Comparison of ENCODE assay signal across 1 cellular context in the genomic region with DNA sequence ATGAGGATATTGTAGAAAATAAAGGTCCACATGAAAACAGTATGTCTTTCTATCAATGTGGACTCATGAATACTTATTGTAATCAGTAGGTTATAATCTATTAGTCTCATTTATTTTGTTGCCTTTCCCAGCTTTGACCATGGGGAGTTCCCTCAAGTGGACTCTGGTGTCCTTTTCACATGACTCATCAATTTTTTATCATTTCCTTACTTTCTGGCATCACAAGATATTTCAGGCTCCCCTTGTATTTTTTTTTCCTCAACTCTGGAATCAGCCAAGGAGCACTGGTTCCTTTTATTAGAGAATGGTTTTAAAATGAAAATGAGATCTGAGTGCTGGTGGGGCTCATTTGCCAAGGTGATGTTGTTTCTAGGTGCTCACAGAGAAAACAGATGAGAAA.
TF ChIP-seq lines count a peak whose summit lies in the region.

No MANE protein-coding gene starts in this region.

TF ChIP-seq in K562, 482 proteins besides CTCF, POLR2A, EP300 and RAD21 (continued from another document):
- TF ChIP-seq, protein P1, sequence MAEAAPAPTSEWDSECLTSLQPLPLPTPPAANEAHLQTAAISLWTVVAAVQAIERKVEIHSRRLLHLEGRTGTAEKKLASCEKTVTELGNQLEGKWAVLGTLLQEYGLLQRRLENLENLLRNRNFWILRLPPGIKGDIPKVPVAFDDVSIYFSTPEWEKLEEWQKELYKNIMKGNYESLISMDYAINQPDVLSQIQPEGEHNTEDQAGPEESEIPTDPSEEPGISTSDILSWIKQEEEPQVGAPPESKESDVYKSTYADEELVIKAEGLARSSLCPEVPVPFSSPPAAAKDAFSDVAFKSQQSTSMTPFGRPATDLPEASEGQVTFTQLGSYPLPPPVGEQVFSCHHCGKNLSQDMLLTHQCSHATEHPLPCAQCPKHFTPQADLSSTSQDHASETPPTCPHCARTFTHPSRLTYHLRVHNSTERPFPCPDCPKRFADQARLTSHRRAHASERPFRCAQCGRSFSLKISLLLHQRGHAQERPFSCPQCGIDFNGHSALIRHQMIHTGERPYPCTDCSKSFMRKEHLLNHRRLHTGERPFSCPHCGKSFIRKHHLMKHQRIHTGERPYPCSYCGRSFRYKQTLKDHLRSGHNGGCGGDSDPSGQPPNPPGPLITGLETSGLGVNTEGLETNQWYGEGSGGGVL (CRISPR knock-in tag; IDR thresholded peaks at IDR 0.05) = no peak
- TF ChIP-seq MAFG (tag; conservative IDR thresholded peaks at IDR 0.05) (peak; percentile 97), ZNF583 (CRISPR knock-in tag; IDR thresholded peaks at IDR 0.05) (no peak), ZNF444 (CRISPR knock-in tag; IDR thresholded peaks at IDR 0.05) (no peak), JUN (IDR thresholded peaks at IDR 0.05; ENCODE audit: borderline replicate concordance, low read depth, low read length) (no peak), JUN (CRISPR knock-in tag; IDR thresholded peaks at IDR 0.05; ENCODE audit: borderline replicate concordance) (no peak), MAFF (IDR thresholded peaks at IDR 0.05; ENCODE audit: low read length) (peak; percentile 95), TRIM24 (IDR thresholded peaks at IDR 0.05) (0 out of 4 replicates have a peak, but pooled peaks of 1 of the 2 experiments have one; percentile 17), ARHGAP35 (IDR thresholded peaks at IDR 0.05; ENCODE audit: partially characterized antibody) (no peak), SRSF9 (IDR thresholded peaks at IDR 0.05; ENCODE audit: borderline replicate concordance, low read depth, low read length) (no peak), ZFP30 (CRISPR knock-in tag; IDR thresholded peaks at IDR 0.05; ENCODE audit: borderline replicate concordance) (no peak), MTA3 (IDR thresholded peaks at IDR 0.05; ENCODE audit: borderline replicate concordance) (no peak), DIDO1 (tag; IDR thresholded peaks at IDR 0.05; ENCODE audit: low read depth) (no peak), ZSCAN32 (CRISPR knock-in tag; IDR thresholded peaks at IDR 0.05) (no peak), ZNF408 (CRISPR knock-in tag; IDR thresholded peaks at IDR 0.05; ENCODE audit: low read depth) (no peak)
- TF ChIP-seq, protein P2, sequence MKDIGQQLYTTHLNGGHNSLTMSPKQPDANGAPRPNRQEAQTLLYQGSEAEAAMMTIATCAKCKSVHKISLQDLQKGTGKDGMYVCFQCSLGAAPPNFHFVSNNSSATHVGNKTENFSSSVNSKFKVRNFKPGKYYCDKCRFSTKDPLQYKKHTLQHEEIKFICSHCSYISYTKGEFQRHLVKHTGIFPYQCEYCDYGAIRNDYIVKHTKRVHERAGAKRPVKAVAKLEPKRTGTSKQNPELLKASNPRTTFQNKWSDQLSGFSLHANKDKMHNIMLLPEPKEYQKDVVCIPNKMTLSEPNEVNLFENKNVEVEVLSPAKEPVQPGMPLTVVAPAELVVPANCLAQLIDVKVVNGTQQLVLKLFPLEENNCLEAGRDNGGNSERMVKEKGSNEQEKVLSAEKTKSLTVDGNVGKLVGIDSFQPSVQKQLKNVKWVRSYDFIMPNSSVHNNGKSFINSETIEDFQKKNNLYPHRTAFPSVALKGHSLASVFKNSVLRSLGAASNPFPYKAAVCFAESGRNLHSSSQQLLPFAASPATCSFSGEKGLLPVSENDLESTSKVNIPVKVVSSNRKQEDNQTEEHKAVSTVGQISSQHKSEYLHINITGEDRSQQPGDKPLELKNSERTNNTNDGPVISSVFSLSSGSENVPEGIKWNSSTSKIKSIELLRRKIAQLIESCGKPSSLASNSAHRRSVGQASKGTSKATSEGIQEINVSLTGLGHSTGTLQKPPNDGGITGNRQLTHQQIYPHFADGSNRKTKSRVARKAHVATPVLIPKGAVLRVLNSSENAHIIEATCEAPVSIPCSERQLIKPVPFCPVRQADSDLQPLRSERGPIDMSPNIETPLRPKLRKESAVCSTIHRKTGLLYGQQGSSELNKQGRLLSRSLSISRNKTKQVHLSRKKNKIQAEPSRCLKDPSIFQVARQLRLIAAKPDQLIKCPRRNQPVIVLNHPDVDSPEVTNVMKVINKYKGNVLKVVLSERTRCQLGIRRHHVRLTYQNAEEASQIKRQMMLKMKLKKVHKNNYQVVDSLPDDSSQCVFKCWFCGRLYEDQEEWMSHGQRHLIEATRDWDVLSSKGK (CRISPR knock-in tag; IDR thresholded peaks at IDR 0.05) = no peak
- TF ChIP-seq, protein P3, sequence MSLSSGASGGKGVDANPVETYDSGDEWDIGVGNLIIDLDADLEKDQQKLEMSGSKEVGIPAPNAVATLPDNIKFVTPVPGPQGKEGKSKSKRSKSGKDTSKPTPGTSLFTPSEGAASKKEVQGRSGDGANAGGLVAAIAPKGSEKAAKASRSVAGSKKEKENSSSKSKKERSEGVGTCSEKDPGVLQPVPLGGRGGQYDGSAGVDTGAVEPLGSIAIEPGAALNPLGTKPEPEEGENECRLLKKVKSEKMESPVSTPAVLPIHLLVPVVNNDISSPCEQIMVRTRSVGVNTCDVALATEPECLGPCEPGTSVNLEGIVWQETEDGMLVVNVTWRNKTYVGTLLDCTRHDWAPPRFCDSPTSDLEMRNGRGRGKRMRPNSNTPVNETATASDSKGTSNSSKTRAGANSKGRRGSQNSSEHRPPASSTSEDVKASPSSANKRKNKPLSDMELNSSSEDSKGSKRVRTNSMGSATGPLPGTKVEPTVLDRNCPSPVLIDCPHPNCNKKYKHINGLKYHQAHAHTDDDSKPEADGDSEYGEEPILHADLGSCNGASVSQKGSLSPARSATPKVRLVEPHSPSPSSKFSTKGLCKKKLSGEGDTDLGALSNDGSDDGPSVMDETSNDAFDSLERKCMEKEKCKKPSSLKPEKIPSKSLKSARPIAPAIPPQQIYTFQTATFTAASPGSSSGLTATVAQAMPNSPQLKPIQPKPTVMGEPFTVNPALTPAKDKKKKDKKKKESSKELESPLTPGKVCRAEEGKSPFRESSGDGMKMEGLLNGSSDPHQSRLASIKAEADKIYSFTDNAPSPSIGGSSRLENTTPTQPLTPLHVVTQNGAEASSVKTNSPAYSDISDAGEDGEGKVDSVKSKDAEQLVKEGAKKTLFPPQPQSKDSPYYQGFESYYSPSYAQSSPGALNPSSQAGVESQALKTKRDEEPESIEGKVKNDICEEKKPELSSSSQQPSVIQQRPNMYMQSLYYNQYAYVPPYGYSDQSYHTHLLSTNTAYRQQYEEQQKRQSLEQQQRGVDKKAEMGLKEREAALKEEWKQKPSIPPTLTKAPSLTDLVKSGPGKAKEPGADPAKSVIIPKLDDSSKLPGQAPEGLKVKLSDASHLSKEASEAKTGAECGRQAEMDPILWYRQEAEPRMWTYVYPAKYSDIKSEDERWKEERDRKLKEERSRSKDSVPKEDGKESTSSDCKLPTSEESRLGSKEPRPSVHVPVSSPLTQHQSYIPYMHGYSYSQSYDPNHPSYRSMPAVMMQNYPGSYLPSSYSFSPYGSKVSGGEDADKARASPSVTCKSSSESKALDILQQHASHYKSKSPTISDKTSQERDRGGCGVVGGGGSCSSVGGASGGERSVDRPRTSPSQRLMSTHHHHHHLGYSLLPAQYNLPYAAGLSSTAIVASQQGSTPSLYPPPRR (CRISPR knock-in tag; IDR thresholded peaks at IDR 0.05; ENCODE audit: borderline replicate concordance) = no peak
- TF ChIP-seq, protein P4, sequence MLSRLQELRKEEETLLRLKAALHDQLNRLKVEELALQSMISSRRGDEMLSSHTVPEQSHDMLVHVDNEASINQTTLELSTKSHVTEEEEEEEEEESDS (CRISPR knock-in tag; IDR thresholded peaks at IDR 0.05) = no peak
- TF ChIP-seq, protein P5, sequence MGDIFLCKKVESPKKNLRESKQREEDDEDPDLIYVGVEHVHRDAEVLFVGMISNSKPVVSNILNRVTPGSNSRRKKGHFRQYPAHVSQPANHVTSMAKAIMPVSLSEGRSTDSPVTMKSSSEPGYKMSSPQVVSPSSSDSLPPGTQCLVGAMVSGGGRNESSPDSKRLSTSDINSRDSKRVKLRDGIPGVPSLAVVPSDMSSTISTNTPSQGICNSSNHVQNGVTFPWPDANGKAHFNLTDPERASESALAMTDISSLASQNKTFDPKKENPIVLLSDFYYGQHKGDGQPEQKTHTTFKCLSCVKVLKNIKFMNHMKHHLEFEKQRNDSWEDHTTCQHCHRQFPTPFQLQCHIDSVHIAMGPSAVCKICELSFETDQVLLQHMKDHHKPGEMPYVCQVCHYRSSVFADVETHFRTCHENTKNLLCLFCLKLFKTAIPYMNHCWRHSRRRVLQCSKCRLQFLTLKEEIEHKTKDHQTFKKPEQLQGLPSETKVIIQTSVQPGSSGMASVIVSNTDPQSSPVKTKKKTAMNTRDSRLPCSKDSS (IDR thresholded peaks at IDR 0.05; ENCODE audit: low read depth, partially characterized antibody) = no peak
TF ChIP-seq in K562: peak in this region for 17.
